12 cellular contexts compared by ENCODE assay signal in genomic region chr6:155085582-155086253, GRCh38.
A peak's percentile ranks its signal among the peaks of the same experiment; 100 is the strongest.
DNase-seq lines count a peak whose midpoint lies in the region; ATAC-seq, FAIRE-seq and TF ChIP-seq lines count a peak whose summit lies in the region.
"Had no signal": no experiment of that assay in that cellular context is flagged by ENCODE, and none has a peak within 500 bp of the region (broad histone marks: within the 10 kb centered on the region; RNA-seq: fewer than 3 reads in every experiment).

No MANE protein-coding gene starts in this region.

- H3K4me3 Mint-ChIP-seq in WTC11 (no peak overlapping the region), type B pancreatic cell (peak overlapping the region; percentile 76)
- H3K4me3 Mint-ChIP-seq: central memory CD8-positive, alpha-beta T cell; natural killer cell treated with Interleukin-12 subunit alpha and Interleukin-12 subunit beta and Interleukin-15 and Interleukin-18, amount 100 ng/mL, for 72 hours had no signal

- no peaks in the 10 kb centered on the region for H3K79me2 ChIP-seq in keratinocyte (ENCODE audit: control insufficient read depth, insufficient read depth, low read length)

- peak; percentile 58 for DNase-seq in IMR-90
- no peak for DNase-seq in WTC11 (ENCODE audit: low spot score)
- peak; percentile 17 for DNase-seq in keratinocyte (ENCODE audit: low read depth, low spot score)
- no peak for DNase-seq in type B pancreatic cell (ENCODE audit: extremely low spot score, unreplicated experiment)
- no peak for DNase-seq in NCI-H69 (lab: John Stamatoyannopoulos, UW)
- DNase-seq in substantia nigra (lab: John Stamatoyannopoulos, UW), result no peak
- DNase-seq in H7, result no peak
- DNase-seq: activated CD4-positive, alpha-beta T cell treated with anti-CD3 and anti-CD28 coated beads for 48 hours; NCI-H187 had no signal

- H3K9me3 Mint-ChIP-seq in WTC11 (no peaks in the 10 kb centered on the region), type B pancreatic cell (no peaks in the 10 kb centered on the region)
- H3K9me3 Mint-ChIP-seq: central memory CD8-positive, alpha-beta T cell; natural killer cell treated with Interleukin-12 subunit alpha and Interleukin-12 subunit beta and Interleukin-15 and Interleukin-18, amount 100 ng/mL, for 72 hours had no signal

- dilution Hi-C loops in IMR-90 (cut with HindIII; ENCODE audit: low sequenced_read_pairs, unreplicated experiment) (no loop called here), keratinocyte (cut with MboI; ENCODE audit: extremely low pct_ligation_motif_present, low sequenced_read_pairs) (no loop called here)

- H4K8ac ChIP-seq in IMR-90 (ENCODE audit: low read depth in 2 of 2, low read length in 2 of 2), result no peak overlapping the region

- no peaks in the 10 kb centered on the region for H3K27me3 Mint-ChIP-seq in WTC11 (ENCODE audit: low read depth)
- no peaks in the 10 kb centered on the region for H3K27me3 Mint-ChIP-seq in type B pancreatic cell
- H3K27me3 Mint-ChIP-seq: central memory CD8-positive, alpha-beta T cell had no signal

- H3K9me3 ChIP-seq in IMR-90 (ENCODE audit: control insufficient read depth, insufficient read depth, low read length), result no peaks in the 10 kb centered on the region
- no peaks in the 10 kb centered on the region for H3K9me3 ChIP-seq in keratinocyte (ENCODE audit: control insufficient read depth, low read depth, low read length)

- 0 out of 2 replicates have a peak overlapping the region, but pooled peaks have one; percentile 39 for H2AK5ac ChIP-seq in IMR-90 (ENCODE audit: low read depth, low read length)

- no peak overlapping the region for H2BK120ac ChIP-seq in IMR-90 (ENCODE audit: low read depth, low read length)

- H3K27ac Mint-ChIP-seq in WTC11, result peak overlapping the region; percentile 65
- H3K27ac Mint-ChIP-seq in type B pancreatic cell, result peak overlapping the region; percentile 99
- H3K27ac Mint-ChIP-seq: natural killer cell treated with Interleukin-12 subunit alpha and Interleukin-12 subunit beta and Interleukin-15 and Interleukin-18, amount 100 ng/mL, for 72 hours had no signal

- TF ChIP-seq RAD21 in IMR-90 (IDR thresholded peaks at IDR 0.05; ENCODE audit: low read length), result no peak

- CTCF ChIA-PET in IMR-90 (lab: Yijun Ruan, JAX) (interaction anchor here (0.5 to 2.1 kb wide), 2 partner anchors 8 to 157 kb away, joined by 4 to 5 read pairs; no protein-coding TSS in a partner anchor), WTC11 (lab: Charles Lee) (no interaction called here)

- H3K23ac ChIP-seq in IMR-90 (ENCODE audit: low read depth, low read length), result no peak overlapping the region

- intact Hi-C loops in IMR-90 (cut with micrococcal nuclease), result no loop called here

- no peak overlapping the region for H2BK5ac ChIP-seq in IMR-90 (ENCODE audit: low read depth, low read length, poor library complexity, severe bottlenecking)

- ATAC-seq in IMR-90 (ENCODE audit: low read depth) (no peak), WTC11 (no peak)
- ATAC-seq: natural killer cell treated with Interleukin-12 subunit alpha and Interleukin-12 subunit beta and Interleukin-15 and Interleukin-18, amount 100 ng/mL, for 72 hours had no signal

- H3K4me1 Mint-ChIP-seq in WTC11 (peaks cover 21% of the 10 kb centered on the region), type B pancreatic cell (ENCODE audit: unreplicated experiment) (peaks cover 27% of the 10 kb centered on the region)
- H3K4me1 Mint-ChIP-seq: central memory CD8-positive, alpha-beta T cell had no signal

- H3K27me3 ChIP-seq in IMR-90 (ENCODE audit: control insufficient read depth, insufficient read depth, low read length), result no peaks in the 10 kb centered on the region
- no peaks in the 10 kb centered on the region for H3K27me3 ChIP-seq in keratinocyte (ENCODE audit: control insufficient read depth, extremely low read depth, insufficient read depth, low read length)
- no peaks in the 10 kb centered on the region for H3K27me3 ChIP-seq in H7 (ENCODE audit: control insufficient read depth, insufficient read depth, low read length)

- H2BK20ac ChIP-seq in IMR-90 (ENCODE audit: low read depth, low read length), result no peak overlapping the region

- no peak for TF ChIP-seq CTCF in IMR-90 (conservative IDR thresholded peaks at IDR 0.05; ENCODE audit: low read depth, low read length)
- TF ChIP-seq CTCF in WTC11 (IDR thresholded peaks at IDR 0.05), result no peak
- TF ChIP-seq CTCF in keratinocyte (optimal IDR thresholded peaks at IDR 0.05 in 1 of 3, IDR thresholded peaks at IDR 0.05 in 1 of 3, conservative IDR thresholded peaks at IDR 0.05 in 1 of 3; ENCODE audit: extremely low read depth in 1 of 3, insufficient read depth in 2 of 3, low read length in 3 of 3), result no peak
- TF ChIP-seq CTCF in type B pancreatic cell (conservative IDR thresholded peaks at IDR 0.05), result no peak

- H3K56ac ChIP-seq in IMR-90 (ENCODE audit: extremely low read depth, insufficient read depth, low read length), result no peak overlapping the region

- H4K91ac ChIP-seq in IMR-90 (ENCODE audit: insufficient read depth, low read depth, low read length), result no peak overlapping the region

- POLR2A ChIA-PET in IMR-90 (lab: Charles Lee; ENCODE audit: unreplicated experiment) (no interaction called here), WTC11 (lab: Charles Lee) (interaction anchor here (0.6 kb wide), 1 partner anchor 1257 kb away, joined by 3 read pairs; no protein-coding TSS in a partner anchor)

- H3K27ac ChIP-seq in IMR-90 (ENCODE audit: insufficient read depth, low read length) (no peak overlapping the region), keratinocyte (ENCODE audit: control insufficient read depth, insufficient read depth, low read length) (peak overlapping the region; percentile 43), substantia nigra (ENCODE audit: low read depth, low read length, poor library complexity, severe bottlenecking) (no peak overlapping the region)

- no peak overlapping the region for H2AK9ac ChIP-seq in IMR-90 (replicated peaks; ENCODE audit: low read depth, low read length, poor library complexity)

- H4K20me1 ChIP-seq in IMR-90 (ENCODE audit: insufficient read depth, low read length) (no peaks in the 10 kb centered on the region), keratinocyte (ENCODE audit: control insufficient read depth, extremely low read depth, insufficient read depth, low read length) (no peaks in the 10 kb centered on the region)

- 75% methylated on average over 4 of the region's 8 CpGs; no CpG with 5 or more reads in 1 of the 2 experiments for WGBS in IMR-90 (ENCODE audit: extremely low coverage in 2 of 2, insufficient read length in 1 of 2), 2 experiments

- H3K4ac ChIP-seq in IMR-90 (ENCODE audit: low read depth, low read length), result no peak overlapping the region

- no TSS peak for BruUV-seq in IMR-90 (replicated peaks; lab: Mats Ljungman, UMichigan)

- H3K79me1 ChIP-seq in IMR-90 (ENCODE audit: low read depth in 1 of 2, low read length in 2 of 2), result no peaks in the 10 kb centered on the region

- H3K9me1 ChIP-seq in IMR-90 (ENCODE audit: insufficient read depth, low read length) (peaks cover 5% of the 10 kb centered on the region; the same call in 1 of the 2 replicates), keratinocyte (ENCODE audit: control insufficient read depth, extremely low read depth, insufficient read depth, low read length) (no peaks in the 10 kb centered on the region)

- no peak overlapping the region for H3K4me2 ChIP-seq in IMR-90 (ENCODE audit: low read depth, low read length)
- peak overlapping the region; percentile 40 for H3K4me2 ChIP-seq in keratinocyte (ENCODE audit: control insufficient read depth, extremely low read depth, insufficient read depth, low read depth, low read length)

- no peak overlapping the region for H4K5ac ChIP-seq in IMR-90 (ENCODE audit: low read depth, low read length)

- in situ Hi-C loops in IMR-90 (cut with MboI; ENCODE audit: low sequenced_read_pairs), result no loop called here

- H2BK15ac ChIP-seq in IMR-90 (ENCODE audit: low read depth, low read length), result no peak overlapping the region

- no peak overlapping the region for H3K14ac ChIP-seq in IMR-90 (replicated peaks; ENCODE audit: low read depth, low read length)

- H3K4me3 ChIP-seq in IMR-90 (ENCODE audit: insufficient read depth, low read depth, low read length), result no peak overlapping the region
- no peak overlapping the region for H3K4me3 ChIP-seq in keratinocyte (ENCODE audit: control insufficient read depth in 2 of 3, extremely low read depth in 1 of 3, insufficient read depth in 2 of 3, low read depth in 1 of 3, low read length in 3 of 3)
- no peak overlapping the region for H3K4me3 ChIP-seq in H7 (ENCODE audit: insufficient read depth, low read depth, low read length)

- no peaks in the 10 kb centered on the region for H3K36me3 ChIP-seq in IMR-90 (ENCODE audit: control insufficient read depth, insufficient read depth, low read length)
- no peaks in the 10 kb centered on the region for H3K36me3 ChIP-seq in keratinocyte (ENCODE audit: control insufficient read depth in 2 of 2, extremely low read depth in 1 of 2, insufficient read depth in 2 of 2, low read length in 2 of 2)
- H3K36me3 ChIP-seq in H7 (replicated peaks; ENCODE audit: control insufficient read depth, insufficient read depth, low read length), result no peaks in the 10 kb centered on the region

- no peaks in the 10 kb centered on the region for H3K36me3 Mint-ChIP-seq in WTC11
- H3K36me3 Mint-ChIP-seq in type B pancreatic cell, result peaks cover 4% of the 10 kb centered on the region

- peaks cover 4% of the 10 kb centered on the region for H3K4me1 ChIP-seq in IMR-90 (ENCODE audit: control insufficient read depth, insufficient read depth, low read length)
- H3K4me1 ChIP-seq in keratinocyte (ENCODE audit: control insufficient read depth, extremely low read depth, insufficient read depth, low read length), result peaks cover 18% of the 10 kb centered on the region

- H3K9ac ChIP-seq in IMR-90 (ENCODE audit: low read depth, low read length) (no peak overlapping the region), keratinocyte (ENCODE audit: control insufficient read depth, extremely low read depth, insufficient read depth, low read length) (no peak overlapping the region)

- TF ChIP-seq POLR2A in IMR-90 (IDR thresholded peaks at IDR 0.05; ENCODE audit: low read depth, low read length), result no peak

- no peak overlapping the region for H3K18ac ChIP-seq in IMR-90 (ENCODE audit: low read depth, low read length)

- FAIRE-seq in keratinocyte (lab: Jason Lieb, UNC), result peak; percentile 82
- FAIRE-seq: HTR-8/SVneo had no signal

- H2AFZ ChIP-seq in IMR-90 (replicated peaks; ENCODE audit: low read length, poor library complexity) (no peak overlapping the region), keratinocyte (ENCODE audit: control insufficient read depth, low read length) (no peak overlapping the region)

TF ChIP-seq in IMR-90, 13 proteins besides CTCF, POLR2A, EP300 and RAD21:
- TF ChIP-seq BHLHE40 (IDR thresholded peaks at IDR 0.05; ENCODE audit: low read depth, low read length) (peak; percentile 25; the same call in 1 of the 2 replicates), MAZ (IDR thresholded peaks at IDR 0.05; ENCODE audit: borderline replicate concordance, low read depth, low read length) (no peak)

TF ChIP-seq in WTC11, 78 proteins besides CTCF, POLR2A, EP300 and RAD21 (continues in another document):
- TF ChIP-seq HMGA2 (CRISPR knock-in tag; IDR thresholded peaks at IDR 0.05) (no peak), MYBL2 (CRISPR knock-in tag; IDR thresholded peaks at IDR 0.05) (no peak), FOXJ3 (CRISPR knock-in tag; IDR thresholded peaks at IDR 0.05; ENCODE audit: borderline replicate concordance) (no peak)

Comparison
In these comparisons a context has a peak if more than half of its experiments do, and no peak if none do; other contexts are left out.
1. DNase-seq: peak in IMR-90 (single experiment) and keratinocyte (single experiment); none in WTC11 (single experiment), type B pancreatic cell (single experiment), NCI-H69 (single experiment), substantia nigra (0 of 49) and H7 (single experiment).